In the genomic region with DNA sequence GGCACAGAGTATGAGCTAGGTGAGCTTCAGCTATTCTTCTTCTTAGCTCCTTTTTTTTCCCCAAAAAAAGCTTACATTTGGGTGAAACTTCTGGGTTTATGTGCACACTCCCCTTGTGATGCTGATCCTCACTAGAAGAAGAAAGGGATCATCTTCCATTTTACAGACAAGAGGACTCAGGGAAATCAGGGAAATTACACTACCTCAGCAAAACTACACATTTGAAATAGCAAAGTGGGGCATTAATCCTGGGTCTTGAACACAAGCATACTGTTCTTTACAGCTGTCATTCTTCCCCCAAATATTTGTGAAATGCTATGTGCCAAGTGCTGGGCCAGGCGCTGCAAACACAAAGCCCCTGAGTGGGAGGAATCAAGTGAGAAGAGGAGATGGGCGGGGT, we compare ENCODE assay signal across 8 cellular contexts.
"Had no signal": no experiment of that assay in that cellular context is flagged by ENCODE, and none has a peak within 500 bp of the region (broad histone marks: within the 10 kb centered on the region; RNA-seq: fewer than 3 reads in every experiment).

No MANE protein-coding gene starts in this region.

- H3K4me2 ChIP-seq: GM23338, KMS-11 had no signal

- DNase-seq: H9, HCEC 1CT, KBM-7 had no signal

- H3K27ac ChIP-seq: KMS-11 had no signal

- FAIRE-seq: H1, H54, HTR-8/SVneo had no signal

- H3K9ac ChIP-seq: KMS-11 had no signal

- H3K4me3 ChIP-seq: GM23338 had no signal

- ATAC-seq: GM23338 had no signal
